In genomic region chr20:15837563-15837962, GRCh38 we compare ENCODE assay signal across 1 cellular context.
TF ChIP-seq lines count a peak whose summit lies in the region.

No MANE protein-coding gene starts in this region.

TF ChIP-seq in GM23338, 12 proteins besides CTCF, POLR2A, EP300 and RAD21 (continued from another document):
- TF ChIP-seq ZNF462 (CRISPR knock-in tag; IDR thresholded peaks at IDR 0.05) (no peak), EZH2 (IDR thresholded peaks at IDR 0.05; ENCODE audit: low read depth, unreplicated experiment) (no peak), ZNF114 (CRISPR knock-in tag; IDR thresholded peaks at IDR 0.05) (no peak), POLR2AphosphoS5 (IDR thresholded peaks at IDR 0.05; ENCODE audit: low read depth) (no peak), REST (IDR thresholded peaks at IDR 0.05; ENCODE audit: unreplicated experiment) (no peak), STAT1 (IDR thresholded peaks at IDR 0.05; ENCODE audit: unreplicated experiment) (no peak), ZNF331 (CRISPR knock-in tag; IDR thresholded peaks at IDR 0.05; ENCODE audit: low read depth) (no peak), CREB1 (CRISPR knock-in tag; IDR thresholded peaks at IDR 0.05; ENCODE audit: low read depth) (no peak)
TF ChIP-seq in GM23338: peak in this region for 0.
